ENCODE assay signal across 9 cellular contexts in the genomic region with DNA sequence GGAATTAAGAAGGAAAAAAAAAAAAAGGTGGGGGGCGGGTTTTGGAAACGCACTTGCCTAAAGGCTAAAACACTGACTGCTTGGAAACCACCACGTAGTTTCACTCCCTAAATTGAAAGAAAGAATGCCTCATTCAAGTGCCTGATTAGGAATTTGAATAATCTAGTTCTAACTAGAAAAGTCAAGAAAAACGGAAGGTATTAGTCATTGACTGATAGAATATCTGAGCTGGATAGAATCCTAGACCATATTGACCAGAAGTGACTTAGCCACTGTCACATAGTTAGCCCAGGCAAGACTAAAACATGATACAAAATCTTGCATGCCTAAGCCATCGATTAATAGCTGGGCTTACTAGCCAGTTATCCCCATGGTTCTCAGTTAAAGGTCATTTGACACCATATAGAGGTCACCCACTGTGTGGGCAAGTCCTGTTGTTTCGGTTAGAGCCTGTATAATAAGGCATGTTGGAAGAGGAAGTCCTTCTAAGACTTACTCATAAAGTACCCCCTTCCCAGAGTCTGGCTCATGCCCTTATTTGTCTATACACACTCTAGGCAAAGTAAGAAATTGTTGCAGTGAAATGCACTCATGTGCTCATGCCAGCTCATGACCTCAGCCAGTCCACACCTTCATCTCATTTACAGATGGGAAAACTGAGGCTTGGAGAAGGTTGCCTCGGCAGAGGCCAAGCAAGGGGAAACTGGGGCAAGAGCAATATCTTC.
DNase-seq lines count a peak whose midpoint lies in the region; ATAC-seq lines count a peak whose summit lies in the region.
"Had no signal": no experiment of that assay in that cellular context is flagged by ENCODE, and none has a peak within 500 bp of the region (broad histone marks: within the 10 kb centered on the region; RNA-seq: fewer than 3 reads in every experiment).

No MANE protein-coding gene starts in this region.

- peak; percentile 65 for DNase-seq in NOMO-1 treated with DMSO at 0.1 percent for 48 hours (lab: John Stamatoyannopoulos, UW; ENCODE audit: unreplicated experiment)
- DNase-seq in kidney glomerular epithelial cell (lab: John Stamatoyannopoulos, UW), result peak; percentile 69
- no peak for DNase-seq in HCEC 1CT
- DNase-seq in activated CD8-positive, alpha-beta memory T cell treated with anti-CD3 and anti-CD28 coated beads, Interleukin-2, amount 50 U/mL, for 4 hours, result no peak
- DNase-seq in hippocampal formation (lab: John Stamatoyannopoulos, UW), result no peak
- no peak for DNase-seq in nucleus accumbens (lab: John Stamatoyannopoulos, UW)
- DNase-seq: NCI-H345 had no signal

- ATAC-seq in GM18861 (IDR thresholded peaks at IDR 0.05; ENCODE audit: unreplicated experiment), result peak; percentile 81
- ATAC-seq in HG02759 (IDR thresholded peaks at IDR 0.05; ENCODE audit: unreplicated experiment), result peak; percentile 70

Comparison
In these comparisons a context has a peak if more than half of its experiments do, and no peak if none do; other contexts are left out.
1. DNase-seq: peak in NOMO-1 treated with DMSO at 0.1 percent for 48 hours (single experiment) and kidney glomerular epithelial cell (single experiment); none in HCEC 1CT (single experiment), activated CD8-positive, alpha-beta memory T cell treated with anti-CD3 and anti-CD28 coated beads, Interleukin-2, amount 50 U/mL, for 4 hours (single experiment), hippocampal formation (0 of 2) and nucleus accumbens (0 of 56).